In the genomic region with DNA sequence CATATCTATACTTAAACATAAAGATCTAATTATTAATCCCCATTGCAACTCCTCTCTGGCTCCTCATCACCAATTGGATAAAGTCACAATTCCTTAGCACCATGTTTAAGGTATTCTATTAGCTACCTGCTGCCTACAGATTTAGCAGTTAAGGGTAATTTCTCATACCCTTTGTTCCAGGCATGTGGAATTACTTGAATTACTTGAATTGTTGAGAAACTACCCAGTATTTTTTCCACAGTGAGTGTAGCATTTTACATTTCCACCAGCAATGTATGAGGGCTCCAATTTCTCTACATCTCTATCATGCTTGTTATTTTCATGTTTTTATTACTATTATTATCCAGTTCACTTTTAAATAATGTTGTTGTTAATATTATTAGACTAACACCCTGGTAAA, we compare ENCODE assay signal across 3 cellular contexts.
"Had no signal": no experiment of that assay in that cellular context is flagged by ENCODE, and none has a peak within 500 bp of the region (broad histone marks: within the 10 kb centered on the region; RNA-seq: fewer than 3 reads in every experiment).

No MANE protein-coding gene starts in this region.

- H3K4me3 ChIP-seq: GM12878 had no signal

- DNase-seq: GDM1, GF-D8 had no signal

- ATAC-seq: GM12878 had no signal
